ENCODE assay signal across 19 cellular contexts in the genomic region with DNA sequence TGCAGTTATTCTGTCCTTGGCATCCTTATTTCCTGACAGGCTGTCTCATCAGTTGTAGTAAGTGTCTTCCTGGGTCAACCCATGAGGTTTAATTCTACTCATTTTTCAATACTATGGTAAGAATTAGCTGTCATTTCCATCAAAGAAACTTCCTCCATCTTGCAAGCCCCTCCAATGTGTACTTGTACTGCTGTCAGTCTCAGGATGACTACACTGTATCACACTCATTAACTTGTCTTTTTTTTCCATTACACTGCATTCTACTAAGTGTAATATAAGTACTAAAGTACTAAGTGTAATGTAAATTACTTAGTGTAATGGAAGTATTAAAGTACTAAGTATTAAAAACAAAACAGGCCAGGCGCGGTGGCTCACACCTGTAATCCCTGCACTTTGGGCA.
"Had no signal": no experiment of that assay in that cellular context is flagged by ENCODE, and none has a peak within 500 bp of the region (broad histone marks: within the 10 kb centered on the region; RNA-seq: fewer than 3 reads in every experiment).

No MANE protein-coding gene starts in this region.

- H3K27me3 Mint-ChIP-seq: activated CD4-positive, alpha-beta T cell treated with anti-CD3 and anti-CD28 coated beads, Interleukin-2, amount 10 ng/mL, durations not matched to agents 7 days and 5 days; activated naive CD4-positive, alpha-beta T cell treated with anti-CD3 and anti-CD28 coated beads, Interleukin-2, amount 10 ng/mL, durations not matched to agents 7 days and 5 days; activated naive CD8-positive, alpha-beta T cell; brain had no signal

- ATAC-seq: gastroesophageal sphincter had no signal

- H3K4me1 Mint-ChIP-seq: activated CD4-positive, alpha-beta T cell treated with anti-CD3 and anti-CD28 coated beads, Interleukin-2, amount 10 ng/mL, durations not matched to agents 7 days and 5 days; activated naive CD4-positive, alpha-beta T cell treated with anti-CD3 and anti-CD28 coated beads, Interleukin-2, amount 10 ng/mL, durations not matched to agents 7 days and 5 days; brain had no signal

- DNase-seq: activated CD4-positive, alpha-beta T cell treated with anti-CD3 and anti-CD28 coated beads for 4 hours; activated CD4-positive, alpha-beta T cell treated with anti-CD3 and anti-CD28 coated beads, Interleukin-2, amount 10 ng/mL, durations not matched to agents 7 days and 5 days; activated CD4-positive, alpha-beta T cell treated with anti-CD3 and anti-CD28 coated beads, Interleukin-2, amount 50 U/mL, for 4 hours; activated CD4-positive, CD25-positive, alpha-beta regulatory T cell; activated CD8-positive, alpha-beta memory T cell treated with anti-CD3 and anti-CD28 coated beads, Interleukin-2, amount 50 U/mL, for 48 hours; activated effector memory CD4-positive, alpha-beta T cell treated with anti-CD3 and anti-CD28 coated beads, Interleukin-2, amount 50 U/mL, for 16 hours; activated naive CD4-positive, alpha-beta T cell treated with anti-CD3 and anti-CD28 coated beads, Interleukin-2, amount 10 ng/mL, durations not matched to agents 7 days and 5 days; central memory CD4-positive, alpha-beta T cell; cerebellar nuclear complex; colonic mucosa; effector CD8-positive, alpha-beta T cell; esophagus squamous epithelium; foreskin melanocyte; head of caudate nucleus; T-helper 2 cell had no signal

- H3K4me3 Mint-ChIP-seq: activated CD4-positive, alpha-beta T cell treated with anti-CD3 and anti-CD28 coated beads, Interleukin-2, amount 10 ng/mL, durations not matched to agents 7 days and 5 days; activated naive CD4-positive, alpha-beta T cell treated with anti-CD3 and anti-CD28 coated beads, Interleukin-2, amount 10 ng/mL, durations not matched to agents 7 days and 5 days; activated naive CD8-positive, alpha-beta T cell; brain had no signal

- H3K9me3 Mint-ChIP-seq: activated CD4-positive, alpha-beta T cell treated with anti-CD3 and anti-CD28 coated beads, Interleukin-2, amount 10 ng/mL, durations not matched to agents 7 days and 5 days; activated naive CD4-positive, alpha-beta T cell treated with anti-CD3 and anti-CD28 coated beads, Interleukin-2, amount 10 ng/mL, durations not matched to agents 7 days and 5 days had no signal

- H3K27ac Mint-ChIP-seq: activated CD4-positive, alpha-beta T cell treated with anti-CD3 and anti-CD28 coated beads, Interleukin-2, amount 10 ng/mL, durations not matched to agents 7 days and 5 days; activated naive CD4-positive, alpha-beta T cell treated with anti-CD3 and anti-CD28 coated beads, Interleukin-2, amount 10 ng/mL, durations not matched to agents 7 days and 5 days; activated naive CD8-positive, alpha-beta T cell; activated T-helper 2 cell treated with anti-CD3 and anti-CD28 coated beads, Interferon-gamma antibody, Interleukin-2, Interleukin-4, amounts not matched to agents 10 μg/mL and 5 μg/mL and 100 μg/mL, durations not matched to agents 14 hours and 24 hours and 36 hours; brain had no signal
